8 cellular contexts compared by ENCODE assay signal in the genomic region with DNA sequence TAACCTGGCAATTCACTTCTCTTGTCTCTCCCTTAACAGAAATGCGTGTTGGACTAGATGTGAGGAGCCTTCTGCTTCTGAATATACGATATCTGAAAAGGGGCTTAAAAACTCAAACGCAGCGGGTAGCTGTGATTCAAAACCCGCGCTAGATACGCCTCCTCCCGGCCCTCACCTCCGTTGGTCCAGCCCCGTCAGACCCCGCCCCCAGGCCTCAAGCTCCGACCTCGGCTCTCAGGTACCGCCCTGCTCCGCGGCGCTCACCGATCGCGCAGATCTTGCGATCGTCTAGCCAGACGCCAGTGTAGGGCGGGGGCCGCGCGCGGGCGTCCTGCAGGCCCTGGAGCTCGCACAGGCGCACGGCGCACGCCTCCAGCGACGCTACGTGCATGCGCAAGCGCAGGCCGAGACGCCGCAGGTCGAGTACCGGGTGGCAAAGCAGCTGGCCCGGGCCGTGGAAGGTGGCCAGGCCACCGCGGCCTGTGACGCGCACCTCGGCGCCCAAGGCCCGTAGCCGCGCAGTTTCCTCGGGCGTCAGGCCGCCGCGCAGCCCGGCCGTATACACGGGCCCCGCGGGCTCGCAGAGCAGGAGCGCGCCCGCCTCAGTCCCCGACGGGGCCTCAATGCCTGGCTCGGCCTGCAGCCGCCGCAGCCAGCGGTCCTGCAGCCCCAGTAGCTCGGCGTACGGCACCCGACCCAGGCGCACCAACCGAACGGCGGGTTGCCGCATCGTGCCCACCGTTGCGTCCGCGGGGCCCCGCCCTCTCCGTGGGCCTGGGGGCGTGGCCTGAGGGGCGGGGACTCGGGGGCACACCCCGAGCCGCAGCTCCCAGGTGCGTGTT. TPM values are rescaled to one million over a fixed set of nuclear protein-coding genes. Genes with fewer than 3 reads are reported as not detected.
DNase-seq lines count a peak whose midpoint lies in the region; ATAC-seq and TF ChIP-seq lines count a peak whose summit lies in the region.

Gene LIPT2 (minus strand): TSS at position 751 of the 842 bp plus-strand sequence. CDS start 21 bp downstream, at position 730.

- CTCF ChIA-PET in GM10248 (lab: Yijun Ruan, JAX) = interaction anchor here (1.2 to 2.2 kb wide), 7 partner anchors 14 to 238 kb away, joined by 3 to 6 read pairs (median 4); no protein-coding TSS in a partner anchor

- intact Hi-C loops in head of caudate nucleus (cut with DNase I) = no loop called here

- H3K4me3 ChIP-seq in osteoblast (ENCODE audit: insufficient read depth, low read length) (peak within 1 kb of the TSS; percentile 91), thoracic aorta (peak within 1 kb of the TSS; percentile 89)

- peak within 1 kb of the TSS; percentile 87 for H3K27ac Mint-ChIP-seq in activated naive CD8-positive, alpha-beta T cell

- peaks cover 10% of the 10 kb centered on the region for H3K36me3 Mint-ChIP-seq in activated naive CD8-positive, alpha-beta T cell

- TF ChIP-seq CTCF in GM10248 (IDR thresholded peaks at IDR 0.05; ENCODE audit: control extremely low read depth, extremely low read depth, low read depth, missing control alignments) (no peak), osteoblast (IDR thresholded peaks at IDR 0.05; ENCODE audit: extremely low read depth, low read depth, low read length) (no peak), thoracic aorta (IDR thresholded peaks at IDR 0.05) (no peak)

- no peaks in the 10 kb centered on the region for H4K20me1 ChIP-seq in osteoblast (ENCODE audit: insufficient read depth, low read length)

- H3K9me3 ChIP-seq in osteoblast (ENCODE audit: low read depth, low read length) = no peaks in the 10 kb centered on the region
- no peaks in the 10 kb centered on the region for H3K9me3 ChIP-seq in thoracic aorta

- H3K4me1 Mint-ChIP-seq in activated naive CD8-positive, alpha-beta T cell (ENCODE audit: low read depth) = peaks cover 21% of the 10 kb centered on the region

- H3K79me2 ChIP-seq in osteoblast (ENCODE audit: insufficient read depth, low read length) = no peaks in the 10 kb centered on the region

- no peaks in the 10 kb centered on the region for H3K36me3 ChIP-seq in osteoblast (ENCODE audit: insufficient read depth, low read length)
- H3K36me3 ChIP-seq in thoracic aorta = no peaks in the 10 kb centered on the region

- H3K27me3 ChIP-seq in osteoblast (ENCODE audit: insufficient read depth, low read length) (no peaks in the 10 kb centered on the region), thoracic aorta (replicated peaks; ENCODE audit: insufficient read depth) (no peaks in the 10 kb centered on the region)

- peak within 1 kb of the TSS; percentile 78 for H3K27ac ChIP-seq in osteoblast (ENCODE audit: low read depth, low read length)
- peak within 1 kb of the TSS; percentile 97 for H3K27ac ChIP-seq in thoracic aorta

- H3K4me3 Mint-ChIP-seq in activated naive CD8-positive, alpha-beta T cell = peak within 1 kb of the TSS; percentile 87

- POLR2A ChIA-PET in GM10248 (lab: Yijun Ruan, JAX) = interaction anchor here (0.7 to 1.2 kb wide), 2 partner anchors 92 to 100 kb away, joined by 4 to 5 read pairs; partner anchors contain the start of gene POLD3

- DNase-seq in GM10248 (ENCODE audit: extremely low spot score) (peak; percentile 96), NCI-H1092 (lab: John Stamatoyannopoulos, UW) (peak; percentile 99), head of caudate nucleus (peak; percentile 85 to 99 (median 94)), osteoblast (ENCODE audit: insufficient read length, low spot score, missing footprints) (peak; percentile 97), thoracic aorta (ENCODE audit: low spot score) (peak; percentile 86)

- H3K4me2 ChIP-seq in osteoblast (ENCODE audit: insufficient read depth, low read length) = peak within 1 kb of the TSS; percentile 98

- H3K4me1 ChIP-seq in osteoblast (ENCODE audit: insufficient read depth, low read length) (peaks cover 11% of the 10 kb centered on the region), thoracic aorta (ENCODE audit: control insufficient read depth in 1 of 2, low read depth in 2 of 2) (peaks cover 3 to 12% of the 10 kb centered on the region in 2 donors)

- ATAC-seq in HG02610 (IDR thresholded peaks at IDR 0.05; ENCODE audit: unreplicated experiment) (peak; percentile 98), SK-N-SH treated with all-trans-retinoic acid at 6 μM for 48 hours (peak; percentile 99), thoracic aorta (ENCODE audit: insufficient number of reproducible peaks, low FRiP score, low read depth) (peak; percentile 92)

- H3K9me3 Mint-ChIP-seq in activated naive CD8-positive, alpha-beta T cell (ENCODE audit: low read depth) = no peaks in the 10 kb centered on the region

- peak within 1 kb of the TSS; percentile 95 for H2AFZ ChIP-seq in osteoblast (ENCODE audit: low read length)

- H3K27me3 Mint-ChIP-seq in activated naive CD8-positive, alpha-beta T cell = no peaks in the 10 kb centered on the region

TF ChIP-seq in SK-N-SH treated with all-trans-retinoic acid at 6 μM for 48 hours, 23 proteins besides CTCF, POLR2A, EP300 and RAD21:
- TF ChIP-seq ZFP3 (CRISPR knock-in tag; IDR thresholded peaks at IDR 0.05) (no peak), TSHZ2 (CRISPR knock-in tag; IDR thresholded peaks at IDR 0.05) (peak; percentile 48; the same call in 1 of the 2 replicates)

RNA-seq across cellular contexts. Expression of gene LIPT2, which starts in this region (rescaled TPM):
- total RNA-seq in osteoblast (5.0 and 5.1 TPM in 2 replicates), thoracic aorta (10 to 100 TPM in 1 of 2 donors, 1 to 10 TPM in 1; 1.4 to 12.9 TPM)

Comparison
In these comparisons a context has a peak if more than half of its experiments do, and no peak if none do; other contexts are left out.
1. Peak in every context shown above with its lines: DNase-seq, ATAC-seq, H3K4me3 ChIP-seq and H3K27ac ChIP-seq.